16 cellular contexts compared by ENCODE assay signal in the genomic region with DNA sequence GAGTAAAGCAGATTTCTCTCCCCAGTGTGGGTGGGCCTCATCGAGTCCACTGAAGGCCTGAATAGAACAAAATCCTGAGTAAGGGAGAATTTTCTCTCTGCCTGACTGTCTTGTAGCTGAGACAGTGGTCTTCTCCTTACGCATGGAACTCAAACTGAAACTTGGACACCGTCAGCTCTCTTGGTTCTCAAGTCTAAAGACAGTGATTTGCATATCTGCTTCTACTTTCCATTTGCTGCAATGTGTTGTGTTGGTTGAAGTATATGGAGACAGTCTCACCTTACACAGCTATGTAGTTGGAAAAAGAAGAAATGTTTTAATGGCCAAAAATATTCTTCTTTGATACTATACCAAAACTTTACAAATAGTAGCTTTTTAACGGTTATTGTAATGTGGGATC.
A peak's percentile ranks its signal among the peaks of the same experiment; 100 is the strongest.
DNase-seq lines count a peak whose midpoint lies in the region; ATAC-seq and TF ChIP-seq lines count a peak whose summit lies in the region.
"Had no signal": no experiment of that assay in that cellular context is flagged by ENCODE, and none has a peak within 500 bp of the region (broad histone marks: within the 10 kb centered on the region; RNA-seq: fewer than 3 reads in every experiment).

No MANE protein-coding gene starts in this region.

- peaks cover 6% of the 10 kb centered on the region for H3K9me3 ChIP-seq in mucosa of descending colon

- POLR2A ChIA-PET in activated CD8-positive, alpha-beta T cell treated with anti-CD3 and anti-CD28 coated beads for 36 hours (lab: Charles Lee), result no interaction called here

- H3K4me3 Mint-ChIP-seq in activated CD8-positive, alpha-beta T cell treated with anti-CD3 and anti-CD28 coated beads for 36 hours, result no peak overlapping the region
- H3K4me3 Mint-ChIP-seq: CD4-positive, alpha-beta T cell had no signal

- no peaks in the 10 kb centered on the region for H3K9me3 Mint-ChIP-seq in activated CD8-positive, alpha-beta T cell treated with anti-CD3 and anti-CD28 coated beads for 36 hours

- no peaks in the 10 kb centered on the region for H3K36me3 ChIP-seq in mucosa of descending colon (ENCODE audit: low read depth)
- H3K36me3 ChIP-seq: transverse colon had no signal

- no peak for TF ChIP-seq CTCF in mucosa of descending colon (IDR thresholded peaks at IDR 0.05)
- no peak for TF ChIP-seq CTCF in activated CD8-positive, alpha-beta T cell treated with anti-CD3 and anti-CD28 coated beads for 36 hours (IDR thresholded peaks at IDR 0.05)

- no peaks in the 10 kb centered on the region for H3K4me1 Mint-ChIP-seq in activated CD8-positive, alpha-beta T cell treated with anti-CD3 and anti-CD28 coated beads for 36 hours (ENCODE audit: low read depth)

- no peaks in the 10 kb centered on the region for H3K36me3 Mint-ChIP-seq in activated CD8-positive, alpha-beta T cell treated with anti-CD3 and anti-CD28 coated beads for 36 hours (ENCODE audit: low read depth)

- no peaks in the 10 kb centered on the region for H3K27me3 Mint-ChIP-seq in activated CD8-positive, alpha-beta T cell treated with anti-CD3 and anti-CD28 coated beads for 36 hours
- H3K27me3 Mint-ChIP-seq: CD4-positive, alpha-beta T cell had no signal

- CTCF ChIA-PET in activated CD8-positive, alpha-beta T cell treated with anti-CD3 and anti-CD28 coated beads for 36 hours (lab: Charles Lee), result no interaction called here

- intact Hi-C loops in mucosa of descending colon (cut with DNase I, micrococcal nuclease), result no loop called here
- intact Hi-C loops in activated CD8-positive, alpha-beta T cell treated with anti-CD3 and anti-CD28 coated beads for 36 hours (cut with micrococcal nuclease), result no loop called here

- no peak overlapping the region for H3K4me3 ChIP-seq in mucosa of descending colon
- H3K4me3 ChIP-seq: K562, transverse colon had no signal

- DNase-seq in NAMALWA (ENCODE audit: low spot score), result peak; percentile 39
- no peak for DNase-seq in activated CD4-positive, CD25-positive, alpha-beta regulatory T cell (lab: John Stamatoyannopoulos, UW)
- no peak for DNase-seq in mucosa of descending colon
- DNase-seq in activated CD8-positive, alpha-beta T cell treated with anti-CD3 and anti-CD28 coated beads for 36 hours, result no peak
- no peak for DNase-seq in COLO668 (lab: John Stamatoyannopoulos, UW; ENCODE audit: unreplicated experiment)
- DNase-seq: activated CD4-positive, alpha-beta T cell treated with anti-CD3 and anti-CD28 coated beads, Interleukin-2, amount 50 U/mL, for 4 hours; CD4-positive, alpha-beta T cell; hippocampal formation; mesendoderm; retina; transverse colon had no signal

- no peak overlapping the region for H3K27ac Mint-ChIP-seq in activated CD8-positive, alpha-beta T cell treated with anti-CD3 and anti-CD28 coated beads for 36 hours
- H3K27ac Mint-ChIP-seq: CD4-positive, alpha-beta T cell had no signal

- ATAC-seq in GM18861 (IDR thresholded peaks at IDR 0.05; ENCODE audit: unreplicated experiment) (peak; percentile 98), GM21390 (IDR thresholded peaks at IDR 0.05; ENCODE audit: unreplicated experiment) (peak; percentile 99), HG03039 (IDR thresholded peaks at IDR 0.05; ENCODE audit: unreplicated experiment) (peak; percentile 98), mucosa of descending colon (no peak)
- ATAC-seq in activated CD8-positive, alpha-beta T cell treated with anti-CD3 and anti-CD28 coated beads for 36 hours, result no peak
- ATAC-seq: K562, SK-N-SH treated with all-trans-retinoic acid at 6 μM for 48 hours had no signal

- no peaks in the 10 kb centered on the region for H3K4me1 ChIP-seq in mucosa of descending colon (ENCODE audit: low read depth)
- H3K4me1 ChIP-seq: transverse colon had no signal

Comparison
In these comparisons a context has a peak if more than half of its experiments do, and no peak if none do; other contexts are left out.
1. ATAC-seq: peak in GM18861 (single experiment), GM21390 (single experiment) and HG03039 (single experiment); none in mucosa of descending colon (single experiment) and activated CD8-positive, alpha-beta T cell treated with anti-CD3 and anti-CD28 coated beads for 36 hours (single experiment).